8 cellular contexts compared by ENCODE assay signal in genomic region chr12:45130881-45131281, GRCh38.
DNase-seq lines count a peak whose midpoint lies in the region; ATAC-seq and TF ChIP-seq lines count a peak whose summit lies in the region.

No MANE protein-coding gene starts in this region.

- no peaks in the 10 kb centered on the region for H3K36me3 Mint-ChIP-seq in CD4-positive, alpha-beta T cell (ENCODE audit: low read depth)
- peaks cover 10% of the 10 kb centered on the region for H3K36me3 Mint-ChIP-seq in neural crest cell (ENCODE audit: low read depth)

- no peaks in the 10 kb centered on the region for H3K4me1 ChIP-seq in spleen

- WGBS in spleen, 5 donors, result 5 to 14% (median 8%) methylated on average over 3 of the region's 3 CpGs

- no peaks in the 10 kb centered on the region for H3K4me1 Mint-ChIP-seq in CD4-positive, alpha-beta T cell (ENCODE audit: low read depth)
- peaks cover 14% of the 10 kb centered on the region for H3K4me1 Mint-ChIP-seq in neural crest cell

- peaks cover 3% of the 10 kb centered on the region for H3K27me3 Mint-ChIP-seq in CD4-positive, alpha-beta T cell
- H3K27me3 Mint-ChIP-seq in neural crest cell (ENCODE audit: low read depth), result no peaks in the 10 kb centered on the region

- H3K4me3 ChIP-seq in fibroblast of mammary gland (ENCODE audit: control insufficient read depth, low read depth, low read length) (no peak overlapping the region), spleen (no peak overlapping the region)

- no peaks in the 10 kb centered on the region for H3K9me3 ChIP-seq in CD4-positive, alpha-beta T cell (ENCODE audit: control insufficient read depth, low read length)
- no peaks in the 10 kb centered on the region for H3K9me3 ChIP-seq in spleen

- intact Hi-C loops in CD4-positive, alpha-beta T cell (cut with DNase I, micrococcal nuclease), result no loop called here
- intact Hi-C loops in spleen (cut with DNase I; ENCODE audit: low total_unique reads), result no loop called here

- no peak for ATAC-seq in CD4-positive, alpha-beta T cell (ENCODE audit: poor library complexity)
- ATAC-seq in GM18868 (IDR thresholded peaks at IDR 0.05; ENCODE audit: unreplicated experiment) (peak; percentile 97), HG03342 (IDR thresholded peaks at IDR 0.05; ENCODE audit: unreplicated experiment) (peak; percentile 90)

- no peak overlapping the region for H3K4me3 Mint-ChIP-seq in CD4-positive, alpha-beta T cell
- no peak overlapping the region for H3K4me3 Mint-ChIP-seq in neural crest cell

- H3K27ac Mint-ChIP-seq in CD4-positive, alpha-beta T cell, result no peak overlapping the region
- H3K27ac Mint-ChIP-seq in neural crest cell (ENCODE audit: unreplicated experiment), result no peak overlapping the region

- H3K9me3 Mint-ChIP-seq in CD4-positive, alpha-beta T cell, result no peaks in the 10 kb centered on the region
- peaks cover 2% of the 10 kb centered on the region for H3K9me3 Mint-ChIP-seq in neural crest cell

- TF ChIP-seq POLR2A in spleen (IDR thresholded peaks at IDR 0.05), result no peak

- H3K27me3 ChIP-seq in CD4-positive, alpha-beta T cell (ENCODE audit: control insufficient read depth, insufficient read depth, low read length), result no peaks in the 10 kb centered on the region
- peaks cover 0 to 9% (median 0%) of the 10 kb centered on the region in 7 donors for H3K27me3 ChIP-seq in spleen (replicated peaks in 1 of 7)

- CTCF ChIA-PET in CD4-positive, alpha-beta T cell (lab: Charles Lee), result no interaction called here

- H3K36me3 ChIP-seq in spleen, result no peaks in the 10 kb centered on the region

- POLR2A ChIA-PET in CD4-positive, alpha-beta T cell (lab: Charles Lee), result no interaction called here

- no peak overlapping the region for H3K27ac ChIP-seq in CD4-positive, alpha-beta T cell (ENCODE audit: low read depth, low read length)
- no peak overlapping the region for H3K27ac ChIP-seq in spleen

- peak; percentile 43 for TF ChIP-seq CTCF in CD4-positive, alpha-beta T cell (IDR thresholded peaks at IDR 0.05)
- TF ChIP-seq CTCF in fibroblast of mammary gland (conservative IDR thresholded peaks at IDR 0.05; ENCODE audit: control insufficient read depth, insufficient read depth, low read depth, low read length) (peak; percentile 86), neural crest cell (conservative IDR thresholded peaks at IDR 0.05) (peak; percentile 86), spleen (IDR thresholded peaks at IDR 0.05 in 8 of 11, conservative IDR thresholded peaks at IDR 0.05 in 3 of 11) (peak in 5 of 11 experiments; percentile 17 to 30 (median 22))

- DNase-seq in CD4-positive, alpha-beta T cell, result peak in 3 of 10 experiments; percentile 2 to 13 (median 6)
- DNase-seq in NCI-H446 treated with DMSO at 0.1 percent for 48 hours (lab: John Stamatoyannopoulos, UW), result peak; percentile 29
- peak; percentile 59 for DNase-seq in activated CD8-positive, alpha-beta memory T cell treated with anti-CD3 and anti-CD28 coated beads for 24 hours
- peak; percentile 75 for DNase-seq in fibroblast of mammary gland (ENCODE audit: low read depth)
- DNase-seq in neural crest cell (ENCODE audit: low read depth, low spot score), result peak; percentile 54
- DNase-seq in spleen, result no peak
